Comparison of ENCODE assay signal across 19 cellular contexts in the genomic region with DNA sequence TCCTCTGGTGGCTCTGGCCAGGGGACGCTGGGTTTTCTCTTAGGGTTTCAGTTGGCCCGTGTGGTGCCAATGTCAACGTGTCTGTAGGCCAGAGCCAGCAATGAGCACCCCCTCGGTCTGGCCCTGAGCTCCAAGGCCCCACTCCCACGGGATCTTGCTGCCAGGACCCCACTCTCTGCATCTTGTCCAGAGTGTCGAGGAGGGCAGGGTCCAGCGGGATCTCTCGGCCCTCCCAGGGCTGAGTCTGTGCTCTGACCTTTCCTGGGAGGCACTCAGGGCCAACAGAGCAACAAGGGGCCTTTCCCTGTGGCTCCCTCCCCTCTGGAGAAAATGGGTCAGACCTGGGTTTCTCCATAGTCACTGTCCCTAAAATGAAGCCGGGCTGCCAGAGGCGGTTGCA.
A peak's percentile ranks its signal among the peaks of the same experiment; 100 is the strongest.
DNase-seq lines count a peak whose midpoint lies in the region; ATAC-seq, FAIRE-seq and TF ChIP-seq lines count a peak whose summit lies in the region.
"Had no signal": no experiment of that assay in that cellular context is flagged by ENCODE, and none has a peak within 500 bp of the region (broad histone marks: within the 10 kb centered on the region; RNA-seq: fewer than 3 reads in every experiment).

No MANE protein-coding gene starts in this region.

- WGBS in neuronal stem cell (ENCODE audit: extremely low coverage in 2 of 2, insufficient read length in 2 of 2, insufficient replicate concordance in 1 of 2), 2 donors, result no CpG with 5 or more reads among the region's 10 CpGs

- no peak overlapping the region for H3K23ac ChIP-seq in neuronal stem cell (ENCODE audit: low read depth, low read length, poor library complexity)

- peaks cover 11% of the 10 kb centered on the region for H3K4me1 ChIP-seq in CD4-positive, CD25-positive, alpha-beta regulatory T cell (ENCODE audit: control insufficient read depth, insufficient read depth, low read length, poor library complexity, severe bottlenecking)
- H3K4me1 ChIP-seq in astrocyte (ENCODE audit: insufficient read depth, low read length), result peaks cover 14% of the 10 kb centered on the region
- H3K4me1 ChIP-seq in neuronal stem cell (ENCODE audit: control insufficient read depth in 2 of 2, insufficient read depth in 1 of 2, low read depth in 1 of 2, low read length in 2 of 2), result peaks cover 4 to 6% of the 10 kb centered on the region in 2 donors
- H3K4me1 ChIP-seq: BE2C, colonic mucosa, thyroid gland had no signal

- no peak overlapping the region for H4K8ac ChIP-seq in neuronal stem cell (ENCODE audit: low read depth, low read length)

- no peaks in the 10 kb centered on the region for H3K9me3 ChIP-seq in CD4-positive, CD25-positive, alpha-beta regulatory T cell (ENCODE audit: control insufficient read depth in 2 of 2, low read length in 2 of 2)
- H3K9me3 ChIP-seq in astrocyte (ENCODE audit: insufficient read depth, low read depth, low read length) (no peaks in the 10 kb centered on the region), neuronal stem cell (replicated peaks in 1 of 2; ENCODE audit: control insufficient read depth in 2 of 2, insufficient read depth in 1 of 2, low read depth in 1 of 2, low read length in 2 of 2) (no peaks in the 10 kb centered on the region)
- H3K9me3 ChIP-seq: BE2C, colonic mucosa, mucosa of descending colon, thyroid gland had no signal

- H4K91ac ChIP-seq in neuronal stem cell (ENCODE audit: low read depth, low read length, poor library complexity), result no peak overlapping the region

- peaks cover 9 to 20% (median 15%) of the 10 kb centered on the region in 4 donors for H3K4me1 Mint-ChIP-seq in CD4-positive, CD25-positive, alpha-beta regulatory T cell
- peaks cover 37 to 51% (median 45%) of the 10 kb centered on the region in 3 donors for H3K4me1 Mint-ChIP-seq in IgD-negative memory B cell
- peaks cover 19% of the 10 kb centered on the region for H3K4me1 Mint-ChIP-seq in astrocyte (ENCODE audit: low read depth, unreplicated experiment)

- no peak overlapping the region for H2BK5ac ChIP-seq in neuronal stem cell (ENCODE audit: low read length)

- no peak overlapping the region for H3K9ac ChIP-seq in astrocyte (ENCODE audit: low read length)
- H3K9ac ChIP-seq in neuronal stem cell (ENCODE audit: low read depth, low read length, poor library complexity), result no peak overlapping the region

- no peaks in the 10 kb centered on the region for H3K27me3 ChIP-seq in CD4-positive, CD25-positive, alpha-beta regulatory T cell (ENCODE audit: control insufficient read depth, insufficient read depth, low read length)
- H3K27me3 ChIP-seq in astrocyte (ENCODE audit: insufficient read depth, low read length) (peaks cover 25% of the 10 kb centered on the region), neuronal stem cell (ENCODE audit: control insufficient read depth in 3 of 3, insufficient read depth in 3 of 3, low read depth in 1 of 3, low read length in 3 of 3) (no peaks in the 10 kb centered on the region)
- H3K27me3 ChIP-seq: BE2C, colonic mucosa, thyroid gland had no signal

- H2AFZ ChIP-seq in astrocyte (ENCODE audit: low read depth, low read length) (no peak overlapping the region), neuronal stem cell (ENCODE audit: low read length) (no peak overlapping the region)

- no peak overlapping the region for H3K4me3 ChIP-seq in CD4-positive, CD25-positive, alpha-beta regulatory T cell (ENCODE audit: low read depth, low read length)
- H3K4me3 ChIP-seq in astrocyte (ENCODE audit: insufficient read depth, low read depth, low read length) (no peak overlapping the region), neuronal stem cell (ENCODE audit: low read length in 2 of 2) (no peak overlapping the region)
- H3K4me3 ChIP-seq: colonic mucosa, mucosa of descending colon, thyroid gland had no signal

- H3K79me1 ChIP-seq in neuronal stem cell (ENCODE audit: low read depth, low read length), result no peaks in the 10 kb centered on the region

- H3K27me3 Mint-ChIP-seq in CD4-positive, CD25-positive, alpha-beta regulatory T cell, result no peaks in the 10 kb centered on the region
- no peaks in the 10 kb centered on the region for H3K27me3 Mint-ChIP-seq in IgD-negative memory B cell
- peaks cover 19% of the 10 kb centered on the region for H3K27me3 Mint-ChIP-seq in astrocyte (ENCODE audit: low read depth, unreplicated experiment)
- H3K27me3 Mint-ChIP-seq: activated CD4-positive, alpha-beta T cell treated with anti-CD3 and anti-CD28 coated beads, Interleukin-2, amount 10 ng/mL, durations not matched to agents 7 days and 5 days had no signal

- peak overlapping the region; percentile 46 for H2BK12ac ChIP-seq in neuronal stem cell (ENCODE audit: low read length)

- peaks cover 5% of the 10 kb centered on the region for H3K36me3 ChIP-seq in CD4-positive, CD25-positive, alpha-beta regulatory T cell (ENCODE audit: control insufficient read depth, insufficient read depth, low read length)
- H3K36me3 ChIP-seq in astrocyte (ENCODE audit: insufficient read depth, low read length), result no peaks in the 10 kb centered on the region
- H3K36me3 ChIP-seq in neuronal stem cell (replicated peaks in 1 of 2; ENCODE audit: control insufficient read depth in 2 of 2, insufficient read depth in 2 of 2, low read length in 2 of 2), result no peaks in the 10 kb centered on the region
- H3K36me3 ChIP-seq: BE2C, colonic mucosa, thyroid gland had no signal

- peaks cover 5% of the 10 kb centered on the region for H4K20me1 ChIP-seq in astrocyte (ENCODE audit: insufficient read depth, low read length)

- peak overlapping the region; percentile 44 for H3K18ac ChIP-seq in neuronal stem cell (ENCODE audit: low read length)

- H3K4ac ChIP-seq in neuronal stem cell (ENCODE audit: low read length), result no peak overlapping the region

- no peak overlapping the region for H2AK5ac ChIP-seq in neuronal stem cell (ENCODE audit: low read depth, low read length)

- peak overlapping the region in 2 of 3 donors; percentile 70 to 91 for H3K27ac Mint-ChIP-seq in CD4-positive, CD25-positive, alpha-beta regulatory T cell
- H3K27ac Mint-ChIP-seq in IgD-negative memory B cell, result peak overlapping the region; percentile 87 to 95 (median 95)
- H3K27ac Mint-ChIP-seq in astrocyte (ENCODE audit: unreplicated experiment), result no peak overlapping the region
- H3K27ac Mint-ChIP-seq: activated CD4-positive, alpha-beta T cell treated with anti-CD3 and anti-CD28 coated beads, Interleukin-2, amount 10 ng/mL, durations not matched to agents 7 days and 5 days had no signal

- H2BK120ac ChIP-seq in neuronal stem cell (ENCODE audit: low read depth, low read length), result no peak overlapping the region

- no peak overlapping the region for H3K14ac ChIP-seq in neuronal stem cell (ENCODE audit: low read length)

- no peak for FAIRE-seq in astrocyte (lab: Jason Lieb, UNC)
- FAIRE-seq: frontal cortex had no signal

- ATAC-seq in CD4-positive, CD25-positive, alpha-beta regulatory T cell (ENCODE audit: low read depth in 2 of 2), result no peak
- ATAC-seq: left lobe of liver, mucosa of descending colon had no signal

- H3K4me3 Mint-ChIP-seq in CD4-positive, CD25-positive, alpha-beta regulatory T cell, result peak overlapping the region in 1 of 4 donors; percentile 54
- H3K4me3 Mint-ChIP-seq in IgD-negative memory B cell (peak overlapping the region in 3 of 4 donors; percentile 36 to 84 (median 80)), astrocyte (ENCODE audit: unreplicated experiment) (no peak overlapping the region)

- no peak overlapping the region for H2BK15ac ChIP-seq in neuronal stem cell (ENCODE audit: low read length)

- H3K36me3 Mint-ChIP-seq in CD4-positive, CD25-positive, alpha-beta regulatory T cell, result peaks cover 23% of the 10 kb centered on the region
- H3K36me3 Mint-ChIP-seq in IgD-negative memory B cell (peaks cover 5% of the 10 kb centered on the region), astrocyte (ENCODE audit: low read depth, unreplicated experiment) (peaks cover 2% of the 10 kb centered on the region)

- TF ChIP-seq CTCF in astrocyte (IDR thresholded peaks at IDR 0.05; ENCODE audit: insufficient read depth, low read depth, low read length) (no peak), GM10266 (IDR thresholded peaks at IDR 0.05; ENCODE audit: control insufficient read depth, insufficient read depth, low read depth, missing control alignments) (no peak)

- H3K9me3 Mint-ChIP-seq in CD4-positive, CD25-positive, alpha-beta regulatory T cell, result peaks cover 0 to 4% (median 0%) of the 10 kb centered on the region in 7 donors
- H3K9me3 Mint-ChIP-seq in IgD-negative memory B cell, result peaks cover 0 to 3% (median 0%) of the 10 kb centered on the region in 3 donors
- no peaks in the 10 kb centered on the region for H3K9me3 Mint-ChIP-seq in astrocyte (ENCODE audit: unreplicated experiment)
- H3K9me3 Mint-ChIP-seq: activated CD4-positive, alpha-beta T cell treated with anti-CD3 and anti-CD28 coated beads, Interleukin-2, amount 10 ng/mL, durations not matched to agents 7 days and 5 days had no signal

- no peak overlapping the region for H3K27ac ChIP-seq in CD4-positive, CD25-positive, alpha-beta regulatory T cell (ENCODE audit: insufficient read depth, low read length, poor library complexity, severe bottlenecking)
- H3K27ac ChIP-seq in astrocyte (ENCODE audit: low read depth, low read length), result no peak overlapping the region
- no peak overlapping the region for H3K27ac ChIP-seq in neuronal stem cell (replicated peaks; ENCODE audit: low read length)
- H3K27ac ChIP-seq: colonic mucosa, epithelial cell of prostate, thyroid gland had no signal

- no peak for DNase-seq in CD4-positive, CD25-positive, alpha-beta regulatory T cell
- DNase-seq in astrocyte (ENCODE audit: low read depth), result no peak
- no peak for DNase-seq in neuronal stem cell (ENCODE audit: low spot score)
- DNase-seq in ecto neural progenitor cell (ENCODE audit: low spot score), result no peak
- DNase-seq in GM10266 (ENCODE audit: extremely low spot score), result no peak
- DNase-seq in amniotic stem cell (lab: John Stamatoyannopoulos, UW), result no peak
- DNase-seq: activated CD4-positive, alpha-beta T cell treated with anti-CD3 and anti-CD28 coated beads, Interleukin-2, amount 10 ng/mL, durations not matched to agents 7 days and 5 days; BE2C; colonic mucosa; KBM-7; mucosa of descending colon; NCI-H1092; NCI-H2081; NCI-H524 treated with DMSO at 0.1 percent for 48 hours; thyroid gland had no signal

- H3K4me2 ChIP-seq in astrocyte (ENCODE audit: low read length) (peak overlapping the region; percentile 77), neuronal stem cell (ENCODE audit: insufficient read depth, low read length, poor library complexity, severe bottlenecking) (no peak overlapping the region)

- no peaks in the 10 kb centered on the region for H3K79me2 ChIP-seq in astrocyte (ENCODE audit: insufficient read depth, low read length)
